In the genomic region with DNA sequence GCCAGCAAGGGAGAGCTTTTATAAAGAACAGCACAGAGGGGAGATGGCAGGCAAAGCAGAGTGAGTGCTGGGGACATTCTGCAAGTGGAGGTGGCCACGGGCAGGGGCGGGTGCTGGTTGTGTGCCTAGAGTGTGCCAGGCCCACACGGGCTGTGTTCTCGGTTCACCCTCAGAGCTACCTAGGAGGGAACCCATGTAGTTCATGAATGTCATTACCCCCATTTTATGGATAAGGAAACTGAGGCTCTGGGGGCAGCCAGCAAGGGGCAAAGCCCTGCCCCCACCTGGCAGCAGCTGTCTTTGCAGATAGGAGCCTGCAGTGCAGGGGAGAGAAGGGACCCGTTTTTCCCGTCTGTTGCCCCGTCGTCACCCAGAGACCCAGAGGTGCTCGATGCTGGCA, we compare ENCODE assay signal across 15 cellular contexts.
"Had no signal": no experiment of that assay in that cellular context is flagged by ENCODE, and none has a peak within 500 bp of the region (broad histone marks: within the 10 kb centered on the region; RNA-seq: fewer than 3 reads in every experiment).

No MANE protein-coding gene starts in this region.

- H3K36me3 Mint-ChIP-seq: activated naive CD8-positive, alpha-beta T cell treated with anti-CD3 and anti-CD28 coated beads, Interleukin-2, amount 10 ng/mL, durations not matched to agents 7 days and 5 days had no signal

- ATAC-seq: stimulated activated naive CD8-positive, alpha-beta T cell treated with anti-CD3 and anti-CD28 coated beads, Interleukin-15, Interleukin-2, amounts not matched to agents 100 U/mL and 50 U/mL, for 24 hours had no signal

- H3K27ac ChIP-seq: colonic mucosa had no signal

- H3K27ac Mint-ChIP-seq: activated naive CD8-positive, alpha-beta T cell treated with anti-CD3 and anti-CD28 coated beads, Interleukin-2, amount 10 ng/mL, durations not matched to agents 7 days and 5 days; naive B cell; progenitor cell of endocrine pancreas had no signal

- H3K36me3 ChIP-seq: colonic mucosa had no signal

- H3K4me3 ChIP-seq: colonic mucosa, testis had no signal

- DNase-seq: activated CD4-positive, alpha-beta T cell treated with anti-CD3 and anti-CD28 coated beads for 1 hour; activated CD4-positive, alpha-beta T cell treated with anti-CD3 and anti-CD28 coated beads, Interleukin-2, amount 50 U/mL, for 48 hours; activated gamma-delta T cell treated with Interleukin-2 at 50 U/mL for 16 hours; activated naive CD8-positive, alpha-beta T cell treated with anti-CD3 and anti-CD28 coated beads, Interleukin-2, amount 10 ng/mL, durations not matched to agents 7 days and 5 days; activated T-cell treated with anti-CD3 and anti-CD28 coated beads, Interleukin-2, amount 50 U/mL, for 48 hours; colonic mucosa; effector CD8-positive, alpha-beta T cell; hippocampal formation; midbrain; naive B cell; stimulated activated CD4-positive, alpha-beta T cell treated with anti-CD3 and anti-CD28 coated beads, Interleukin-12 subunit alpha, Interleukin-12 subunit beta, amount 100 ng/mL, for 4 hours; stimulated activated naive CD8-positive, alpha-beta T cell treated with anti-CD3 and anti-CD28 coated beads, Interleukin-15, Interleukin-2, amounts not matched to agents 100 U/mL and 50 U/mL, for 24 hours; T-helper 9 cell; testis had no signal

- H3K4me1 ChIP-seq: colonic mucosa had no signal

- H3K4me3 Mint-ChIP-seq: activated naive CD8-positive, alpha-beta T cell treated with anti-CD3 and anti-CD28 coated beads, Interleukin-2, amount 10 ng/mL, durations not matched to agents 7 days and 5 days; naive B cell had no signal

- H3K27me3 ChIP-seq: colonic mucosa, testis had no signal

- H3K9me3 ChIP-seq: colonic mucosa, testis had no signal
